8 cellular contexts compared by ENCODE assay signal in the genomic region with DNA sequence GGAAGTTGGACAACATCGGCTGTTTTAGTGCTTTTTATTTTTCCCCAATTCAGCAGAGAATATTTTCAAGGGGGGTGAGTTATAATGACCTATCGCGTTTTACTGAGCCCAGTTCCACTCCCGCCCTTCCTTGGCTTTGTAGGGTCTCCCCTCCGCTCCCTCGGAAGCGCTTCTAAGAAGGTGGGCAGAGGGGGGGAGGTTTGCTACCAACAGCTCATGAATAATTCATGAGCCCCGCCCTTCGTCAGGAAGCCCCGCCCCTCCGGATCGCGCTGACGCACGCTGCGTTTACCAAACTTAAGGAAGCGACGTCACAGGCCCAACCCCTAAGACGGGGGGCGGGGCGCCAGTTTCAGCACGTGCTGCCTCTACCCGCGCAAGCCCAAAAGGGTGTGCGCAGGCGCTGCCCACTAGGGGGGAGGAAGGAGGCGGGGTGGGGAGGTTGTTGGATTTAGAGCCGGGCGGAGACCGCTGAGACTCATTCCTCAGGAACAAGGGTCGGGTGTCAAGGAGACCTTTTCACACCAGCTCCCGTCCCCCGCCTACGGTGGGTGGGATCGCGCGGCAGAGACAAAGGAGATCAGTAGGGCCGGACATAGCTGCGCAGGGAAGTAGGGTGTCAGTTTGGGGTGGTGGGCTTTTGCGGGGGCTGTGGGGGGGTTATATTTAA. TPM values are rescaled to one million over a fixed set of nuclear protein-coding genes. Genes with fewer than 3 reads are reported as not detected.
DNase-seq lines count a peak whose midpoint lies in the region; ATAC-seq and TF ChIP-seq lines count a peak whose summit lies in the region.

No MANE protein-coding gene starts in this region.

- H3K9me3 Mint-ChIP-seq in CD4-positive, alpha-beta T cell = no peaks in the 10 kb centered on the region

- CTCF ChIA-PET in CD4-positive, alpha-beta T cell (lab: Charles Lee) = interaction anchor here (1.0 to 1.1 kb wide), 2 partner anchors 239 to 277 kb away, joined by 3 to 4 read pairs; partner anchors contain the start of gene POP7

- ATAC-seq in CD4-positive, alpha-beta T cell (ENCODE audit: poor library complexity) = peak; percentile 60
- peak; percentile 44 for ATAC-seq in GM19467 (IDR thresholded peaks at IDR 0.05; ENCODE audit: unreplicated experiment)
- ATAC-seq in lower lobe of right lung = peak; percentile 88 to 93

- peaks cover 11% of the 10 kb centered on the region for H3K27me3 Mint-ChIP-seq in CD4-positive, alpha-beta T cell

- DNase-seq in CD4-positive, alpha-beta T cell = peak; percentile 100
- peak; percentile 91 for DNase-seq in HS-5 (ENCODE audit: low read depth)
- DNase-seq in NK-92 (lab: John Stamatoyannopoulos, UW; ENCODE audit: unreplicated experiment) = peak; percentile 99
- DNase-seq in activated CD8-positive, alpha-beta memory T cell treated with anti-CD3 and anti-CD28 coated beads for 24 hours = peak; percentile 100
- peak; percentile 100 for DNase-seq in effector CD4-positive, alpha-beta T cell
- DNase-seq in lower lobe of right lung = peak; percentile 100
- DNase-seq in stimulated activated CD4-positive, alpha-beta T cell treated with anti-CD3 and anti-CD28 coated beads, TNF-alpha, amount 100 ng/mL, for 1 hour (ENCODE audit: low read depth in 3 of 3, low spot score in 1 of 3) = peak; percentile 100

- peak overlapping the region; percentile 93 for H3K4me3 ChIP-seq in lower lobe of right lung

- TF ChIP-seq CTCF in CD4-positive, alpha-beta T cell (IDR thresholded peaks at IDR 0.05) = no peak
- TF ChIP-seq CTCF in lower lobe of right lung (IDR thresholded peaks at IDR 0.05) = peak; percentile 31

- no peaks in the 10 kb centered on the region for H3K27me3 ChIP-seq in CD4-positive, alpha-beta T cell (ENCODE audit: control insufficient read depth, insufficient read depth, low read length)
- no peaks in the 10 kb centered on the region for H3K27me3 ChIP-seq in lower lobe of right lung (ENCODE audit: low read depth)

- H3K4me1 Mint-ChIP-seq in CD4-positive, alpha-beta T cell (ENCODE audit: low read depth) = peaks cover 47% of the 10 kb centered on the region

- H3K36me3 ChIP-seq in lower lobe of right lung = peaks cover 29% of the 10 kb centered on the region

- POLR2A ChIA-PET in CD4-positive, alpha-beta T cell (lab: Charles Lee) = interaction anchor here (0.6 to 3.9 kb wide), 58 partner anchors 9 to 1997 kb away, joined by 3 to 91 read pairs (median 7); partner anchors contain the start of genes AGFG2, AP4M1, BUD31 and CNPY4

- intact Hi-C loops in CD4-positive, alpha-beta T cell (cut with DNase I, micrococcal nuclease) = loop anchor here (1.0 to 5.0 kb wide), 4 partner anchors 7 to 512 kb away; partner anchors contain the start of genes PPP1R35 (in 1 of the 2) and TRIM4 (in 1 of the 2)
- intact Hi-C loops in lower lobe of right lung (cut with DNase I) = no loop called here

- H3K4me3 Mint-ChIP-seq in CD4-positive, alpha-beta T cell = peak overlapping the region; percentile 100

- peaks cover 53% of the 10 kb centered on the region for H3K36me3 Mint-ChIP-seq in CD4-positive, alpha-beta T cell (ENCODE audit: low read depth)

- no peaks in the 10 kb centered on the region for H3K9me3 ChIP-seq in CD4-positive, alpha-beta T cell (ENCODE audit: control insufficient read depth, low read length)
- no peaks in the 10 kb centered on the region for H3K9me3 ChIP-seq in lower lobe of right lung

- peaks cover 40% of the 10 kb centered on the region for H3K4me1 ChIP-seq in lower lobe of right lung

- peak overlapping the region; percentile 100 for H3K27ac ChIP-seq in CD4-positive, alpha-beta T cell (ENCODE audit: low read depth, low read length)
- H3K27ac ChIP-seq in lower lobe of right lung = peak overlapping the region; percentile 98

- peak overlapping the region; percentile 100 for H3K27ac Mint-ChIP-seq in CD4-positive, alpha-beta T cell

RNA-seq across cellular contexts. Expression of gene MEPCE, which starts 0.5 kb away (rescaled TPM):
- 10 to 100 TPM; 52.6 to 57.0 TPM for total RNA-seq in CD4-positive, alpha-beta T cell
- 36.3 TPM for total RNA-seq in lower lobe of right lung

RNA-seq across cellular contexts. Expression of gene ZCWPW1, which starts 0.6 kb away (rescaled TPM):
- 1 to 10 TPM; 4.4 to 6.5 TPM for total RNA-seq in CD4-positive, alpha-beta T cell
- 4.9 TPM for total RNA-seq in lower lobe of right lung

RNA-seq across cellular contexts. Expression of gene PPP1R35, which starts 7.2 kb away (rescaled TPM):
- total RNA-seq in CD4-positive, alpha-beta T cell = 10 to 100 TPM; 42.9 to 47.0 TPM
- total RNA-seq in lower lobe of right lung = 24.5 TPM

RNA-seq across cellular contexts. Expression of gene SPACDR, which starts 35.0 kb away (rescaled TPM):
- under 1 TPM; 0.64 to 0.93 TPM for total RNA-seq in CD4-positive, alpha-beta T cell
- total RNA-seq in lower lobe of right lung = 1.7 TPM

RNA-seq across cellular contexts. Expression of gene TSC22D4, which starts 49.9 kb away (rescaled TPM):
- total RNA-seq in CD4-positive, alpha-beta T cell = 10 to 100 TPM; 34.6 to 36.5 TPM
- total RNA-seq in lower lobe of right lung = 53.6 TPM

Comparison
In these comparisons a context has a peak if more than half of its experiments do, and no peak if none do; other contexts are left out.
1. Peak in every context shown above with its lines: DNase-seq, ATAC-seq, H3K4me3 ChIP-seq and H3K27ac ChIP-seq.